8 cellular contexts compared by ENCODE assay signal in genomic region chr6:18154507-18155272, GRCh38. TPM values are rescaled to one million over a fixed set of nuclear protein-coding genes. Genes with fewer than 3 reads are reported as not detected.
DNase-seq lines count a peak whose midpoint lies in the region; ATAC-seq and TF ChIP-seq lines count a peak whose summit lies in the region.

TSS of gene TPMT (minus strand) at chr6:18155077. CDS start at chr6:18149127, 5,950 bp downstream.

- H3K4me1 ChIP-seq in neutrophil (ENCODE audit: control insufficient read depth in 1 of 2, insufficient read depth in 1 of 2, low read depth in 1 of 2, low read length in 1 of 2): peaks cover 57 to 63% of the 10 kb centered on the region in 2 experiments

- POLR2A ChIA-PET in WTC11 (lab: Charles Lee): interaction anchor here (0.5 to 0.6 kb wide), 2 partner anchors 36 to 105 kb away, joined by 3 read pairs; no protein-coding TSS in a partner anchor

- H3K36me3 Mint-ChIP-seq in WTC11: peaks cover 8% of the 10 kb centered on the region

- H3K9me3 Mint-ChIP-seq in WTC11: no peaks in the 10 kb centered on the region

- no peaks in the 10 kb centered on the region for H3K27me3 ChIP-seq in neutrophil

- CTCF ChIA-PET in WTC11 (lab: Charles Lee): interaction anchor here (0.5 to 1.3 kb wide), 3 partner anchors 27 to 47 kb away, joined by 3 to 6 read pairs (median 3); no protein-coding TSS in a partner anchor

- peak; percentile 8 for DNase-seq in activated CD4-positive, alpha-beta T cell treated with anti-CD3 and anti-CD28 coated beads for 48 hours
- DNase-seq in activated CD4-positive, alpha-beta T cell treated with anti-CD3 and anti-CD28 coated beads, Interleukin-2, amount 50 U/mL, for 48 hours: no peak
- DNase-seq in NCI-H1092 treated with DMSO at 0.1 percent for 48 hours (lab: John Stamatoyannopoulos, UW) (peak; percentile 93), WTC11 (ENCODE audit: low spot score) (no peak), fibroblast of the aortic adventitia (ENCODE audit: low read depth) (no peak), T1000 (lab: John Stamatoyannopoulos, UW) (no peak)

- no peaks in the 10 kb centered on the region for H3K27me3 Mint-ChIP-seq in WTC11 (ENCODE audit: low read depth)

- H3K27ac Mint-ChIP-seq in WTC11: peak within 1 kb of the TSS; percentile 99

- H3K4me3 ChIP-seq in fibroblast of the aortic adventitia (ENCODE audit: low read depth, low read length) (peak within 1 kb of the TSS; percentile 96), neutrophil (ENCODE audit: low read depth in 1 of 2, low read length in 1 of 2) (peak within 1 kb of the TSS; percentile 88 to 98)

- ATAC-seq in HG02678 (IDR thresholded peaks at IDR 0.05; ENCODE audit: unreplicated experiment): peak; percentile 53
- peak; percentile 69 for ATAC-seq in WTC11

- peaks cover 22% of the 10 kb centered on the region for H3K4me1 Mint-ChIP-seq in WTC11

- H3K36me3 ChIP-seq in neutrophil: peaks cover 7% of the 10 kb centered on the region

- no peak for TF ChIP-seq CTCF in WTC11 (IDR thresholded peaks at IDR 0.05)
- TF ChIP-seq CTCF in fibroblast of the aortic adventitia (IDR thresholded peaks at IDR 0.05; ENCODE audit: insufficient read depth, low read length): no peak
- TF ChIP-seq CTCF in neutrophil (IDR thresholded peaks at IDR 0.05): no peak

- no peaks in the 10 kb centered on the region for H3K9me3 ChIP-seq in neutrophil

- H3K27ac ChIP-seq in neutrophil: peak within 1 kb of the TSS; percentile 99

- H3K4me3 Mint-ChIP-seq in WTC11: peak within 1 kb of the TSS; percentile 97

TF ChIP-seq in WTC11, 78 proteins besides CTCF, POLR2A, EP300 and RAD21:
- TF ChIP-seq MAX (CRISPR knock-in tag; IDR thresholded peaks at IDR 0.05) (peak; percentile 9; the same call in 1 of the 2 replicates), ZNF281 (CRISPR knock-in tag; IDR thresholded peaks at IDR 0.05) (no peak), E2F5 (CRISPR knock-in tag; IDR thresholded peaks at IDR 0.05) (peak; percentile 95), FOXP4 (CRISPR knock-in tag; IDR thresholded peaks at IDR 0.05) (no peak), CBFB (CRISPR knock-in tag; IDR thresholded peaks at IDR 0.05; ENCODE audit: low read depth) (no peak), EMX1 (CRISPR knock-in tag; IDR thresholded peaks at IDR 0.05) (no peak)

RNA-seq across cellular contexts. Expression of gene TPMT, which starts in this region (rescaled TPM):
- total RNA-seq in WTC11 (2021) (12.7 to 14.4 TPM (median 13.5 TPM) in 3 replicates), fibroblast of the aortic adventitia (ENCODE audit: low replicate concordance) (5.2 and 22.4 TPM in 2 replicates)

Comparison
In these comparisons a context has a peak if more than half of its experiments do, and no peak if none do; other contexts are left out.
1. DNase-seq: peak in activated CD4-positive, alpha-beta T cell treated with anti-CD3 and anti-CD28 coated beads for 48 hours (single experiment) and NCI-H1092 treated with DMSO at 0.1 percent for 48 hours (single experiment); none in activated CD4-positive, alpha-beta T cell treated with anti-CD3 and anti-CD28 coated beads, Interleukin-2, amount 50 U/mL, for 48 hours (0 of 2), WTC11 (single experiment), fibroblast of the aortic adventitia (single experiment) and T1000 (single experiment).